ENCODE assay signal across 1 cellular context in the genomic region with DNA sequence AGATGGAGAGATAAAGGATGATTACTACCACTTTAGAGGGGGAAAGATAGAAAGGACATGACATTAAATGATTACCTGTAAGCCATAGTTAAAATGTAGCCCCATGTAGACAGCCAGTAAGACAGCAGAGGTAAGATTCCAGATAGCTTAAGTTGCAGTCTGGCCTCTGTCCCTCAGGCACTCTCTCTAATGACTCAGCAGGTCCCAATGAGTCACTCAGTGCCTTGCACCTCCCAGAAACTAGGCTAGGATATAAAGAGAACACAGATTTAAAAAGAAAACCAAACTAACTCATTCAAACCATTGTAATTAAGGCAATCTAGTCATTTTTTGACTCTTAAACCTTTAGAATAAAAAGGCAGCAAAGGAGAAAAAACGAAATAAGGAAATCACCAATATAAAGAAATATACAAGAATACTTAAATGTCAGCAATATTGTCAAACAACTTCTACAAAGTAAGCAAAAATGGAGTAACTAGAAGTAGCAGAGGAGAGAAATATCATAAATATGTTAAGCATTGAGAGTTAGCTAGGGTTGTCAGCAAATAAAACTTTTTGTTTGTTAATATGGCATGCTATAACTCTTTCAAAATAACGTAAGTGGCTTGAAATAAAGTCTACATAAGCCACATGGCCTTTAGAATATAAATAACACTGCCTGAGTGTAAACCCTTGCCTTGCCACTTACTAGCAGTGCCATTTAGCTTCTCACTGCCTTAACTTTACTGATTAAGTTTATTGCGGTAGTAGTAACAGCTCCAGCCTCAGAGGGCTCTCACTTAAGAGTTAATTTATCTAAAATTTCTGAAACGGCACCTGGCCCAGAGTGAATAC.
TF ChIP-seq lines count a peak whose summit lies in the region.

No MANE protein-coding gene starts in this region.

TF ChIP-seq in HepG2, 621 proteins besides CTCF, POLR2A, EP300 and RAD21 (continued from another document and continues in another):
- TF ChIP-seq, protein P1, sequence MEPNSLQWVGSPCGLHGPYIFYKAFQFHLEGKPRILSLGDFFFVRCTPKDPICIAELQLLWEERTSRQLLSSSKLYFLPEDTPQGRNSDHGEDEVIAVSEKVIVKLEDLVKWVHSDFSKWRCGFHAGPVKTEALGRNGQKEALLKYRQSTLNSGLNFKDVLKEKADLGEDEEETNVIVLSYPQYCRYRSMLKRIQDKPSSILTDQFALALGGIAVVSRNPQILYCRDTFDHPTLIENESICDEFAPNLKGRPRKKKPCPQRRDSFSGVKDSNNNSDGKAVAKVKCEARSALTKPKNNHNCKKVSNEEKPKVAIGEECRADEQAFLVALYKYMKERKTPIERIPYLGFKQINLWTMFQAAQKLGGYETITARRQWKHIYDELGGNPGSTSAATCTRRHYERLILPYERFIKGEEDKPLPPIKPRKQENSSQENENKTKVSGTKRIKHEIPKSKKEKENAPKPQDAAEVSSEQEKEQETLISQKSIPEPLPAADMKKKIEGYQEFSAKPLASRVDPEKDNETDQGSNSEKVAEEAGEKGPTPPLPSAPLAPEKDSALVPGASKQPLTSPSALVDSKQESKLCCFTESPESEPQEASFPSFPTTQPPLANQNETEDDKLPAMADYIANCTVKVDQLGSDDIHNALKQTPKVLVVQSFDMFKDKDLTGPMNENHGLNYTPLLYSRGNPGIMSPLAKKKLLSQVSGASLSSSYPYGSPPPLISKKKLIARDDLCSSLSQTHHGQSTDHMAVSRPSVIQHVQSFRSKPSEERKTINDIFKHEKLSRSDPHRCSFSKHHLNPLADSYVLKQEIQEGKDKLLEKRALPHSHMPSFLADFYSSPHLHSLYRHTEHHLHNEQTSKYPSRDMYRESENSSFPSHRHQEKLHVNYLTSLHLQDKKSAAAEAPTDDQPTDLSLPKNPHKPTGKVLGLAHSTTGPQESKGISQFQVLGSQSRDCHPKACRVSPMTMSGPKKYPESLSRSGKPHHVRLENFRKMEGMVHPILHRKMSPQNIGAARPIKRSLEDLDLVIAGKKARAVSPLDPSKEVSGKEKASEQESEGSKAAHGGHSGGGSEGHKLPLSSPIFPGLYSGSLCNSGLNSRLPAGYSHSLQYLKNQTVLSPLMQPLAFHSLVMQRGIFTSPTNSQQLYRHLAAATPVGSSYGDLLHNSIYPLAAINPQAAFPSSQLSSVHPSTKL (CRISPR knock-in tag; IDR thresholded peaks at IDR 0.05) = peak; percentile 73
- no peak for TF ChIP-seq ZNF550 (CRISPR knock-in tag; IDR thresholded peaks at IDR 0.05; ENCODE audit: borderline replicate concordance)
- TF ChIP-seq, protein P2, sequence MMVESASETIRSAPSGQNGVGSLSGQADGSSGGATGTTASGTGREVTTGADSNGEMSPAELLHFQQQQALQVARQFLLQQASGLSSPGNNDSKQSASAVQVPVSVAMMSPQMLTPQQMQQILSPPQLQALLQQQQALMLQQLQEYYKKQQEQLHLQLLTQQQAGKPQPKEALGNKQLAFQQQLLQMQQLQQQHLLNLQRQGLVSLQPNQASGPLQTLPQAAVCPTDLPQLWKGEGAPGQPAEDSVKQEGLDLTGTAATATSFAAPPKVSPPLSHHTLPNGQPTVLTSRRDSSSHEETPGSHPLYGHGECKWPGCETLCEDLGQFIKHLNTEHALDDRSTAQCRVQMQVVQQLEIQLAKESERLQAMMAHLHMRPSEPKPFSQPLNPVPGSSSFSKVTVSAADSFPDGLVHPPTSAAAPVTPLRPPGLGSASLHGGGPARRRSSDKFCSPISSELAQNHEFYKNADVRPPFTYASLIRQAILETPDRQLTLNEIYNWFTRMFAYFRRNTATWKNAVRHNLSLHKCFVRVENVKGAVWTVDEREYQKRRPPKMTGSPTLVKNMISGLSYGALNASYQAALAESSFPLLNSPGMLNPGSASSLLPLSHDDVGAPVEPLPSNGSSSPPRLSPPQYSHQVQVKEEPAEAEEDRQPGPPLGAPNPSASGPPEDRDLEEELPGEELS (CRISPR knock-in tag; IDR thresholded peaks at IDR 0.05) = no peak
- TF ChIP-seq, protein P3, sequence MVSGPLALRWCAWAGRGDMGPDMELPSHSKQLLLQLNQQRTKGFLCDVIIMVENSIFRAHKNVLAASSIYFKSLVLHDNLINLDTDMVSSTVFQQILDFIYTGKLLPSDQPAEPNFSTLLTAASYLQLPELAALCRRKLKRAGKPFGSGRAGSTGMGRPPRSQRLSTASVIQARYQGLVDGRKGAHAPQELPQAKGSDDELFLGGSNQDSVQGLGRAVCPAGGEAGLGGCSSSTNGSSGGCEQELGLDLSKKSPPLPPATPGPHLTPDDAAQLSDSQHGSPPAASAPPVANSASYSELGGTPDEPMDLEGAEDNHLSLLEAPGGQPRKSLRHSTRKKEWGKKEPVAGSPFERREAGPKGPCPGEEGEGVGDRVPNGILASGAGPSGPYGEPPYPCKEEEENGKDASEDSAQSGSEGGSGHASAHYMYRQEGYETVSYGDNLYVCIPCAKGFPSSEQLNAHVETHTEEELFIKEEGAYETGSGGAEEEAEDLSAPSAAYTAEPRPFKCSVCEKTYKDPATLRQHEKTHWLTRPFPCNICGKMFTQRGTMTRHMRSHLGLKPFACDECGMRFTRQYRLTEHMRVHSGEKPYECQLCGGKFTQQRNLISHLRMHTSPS (CRISPR knock-in tag; IDR thresholded peaks at IDR 0.05; ENCODE audit: low read depth) = no peak
- TF ChIP-seq NFRKB (IDR thresholded peaks at IDR 0.05) = no peak
- TF ChIP-seq NR2F1 (CRISPR knock-in tag; IDR thresholded peaks at IDR 0.05) = no peak
- TF ChIP-seq, protein P4, sequence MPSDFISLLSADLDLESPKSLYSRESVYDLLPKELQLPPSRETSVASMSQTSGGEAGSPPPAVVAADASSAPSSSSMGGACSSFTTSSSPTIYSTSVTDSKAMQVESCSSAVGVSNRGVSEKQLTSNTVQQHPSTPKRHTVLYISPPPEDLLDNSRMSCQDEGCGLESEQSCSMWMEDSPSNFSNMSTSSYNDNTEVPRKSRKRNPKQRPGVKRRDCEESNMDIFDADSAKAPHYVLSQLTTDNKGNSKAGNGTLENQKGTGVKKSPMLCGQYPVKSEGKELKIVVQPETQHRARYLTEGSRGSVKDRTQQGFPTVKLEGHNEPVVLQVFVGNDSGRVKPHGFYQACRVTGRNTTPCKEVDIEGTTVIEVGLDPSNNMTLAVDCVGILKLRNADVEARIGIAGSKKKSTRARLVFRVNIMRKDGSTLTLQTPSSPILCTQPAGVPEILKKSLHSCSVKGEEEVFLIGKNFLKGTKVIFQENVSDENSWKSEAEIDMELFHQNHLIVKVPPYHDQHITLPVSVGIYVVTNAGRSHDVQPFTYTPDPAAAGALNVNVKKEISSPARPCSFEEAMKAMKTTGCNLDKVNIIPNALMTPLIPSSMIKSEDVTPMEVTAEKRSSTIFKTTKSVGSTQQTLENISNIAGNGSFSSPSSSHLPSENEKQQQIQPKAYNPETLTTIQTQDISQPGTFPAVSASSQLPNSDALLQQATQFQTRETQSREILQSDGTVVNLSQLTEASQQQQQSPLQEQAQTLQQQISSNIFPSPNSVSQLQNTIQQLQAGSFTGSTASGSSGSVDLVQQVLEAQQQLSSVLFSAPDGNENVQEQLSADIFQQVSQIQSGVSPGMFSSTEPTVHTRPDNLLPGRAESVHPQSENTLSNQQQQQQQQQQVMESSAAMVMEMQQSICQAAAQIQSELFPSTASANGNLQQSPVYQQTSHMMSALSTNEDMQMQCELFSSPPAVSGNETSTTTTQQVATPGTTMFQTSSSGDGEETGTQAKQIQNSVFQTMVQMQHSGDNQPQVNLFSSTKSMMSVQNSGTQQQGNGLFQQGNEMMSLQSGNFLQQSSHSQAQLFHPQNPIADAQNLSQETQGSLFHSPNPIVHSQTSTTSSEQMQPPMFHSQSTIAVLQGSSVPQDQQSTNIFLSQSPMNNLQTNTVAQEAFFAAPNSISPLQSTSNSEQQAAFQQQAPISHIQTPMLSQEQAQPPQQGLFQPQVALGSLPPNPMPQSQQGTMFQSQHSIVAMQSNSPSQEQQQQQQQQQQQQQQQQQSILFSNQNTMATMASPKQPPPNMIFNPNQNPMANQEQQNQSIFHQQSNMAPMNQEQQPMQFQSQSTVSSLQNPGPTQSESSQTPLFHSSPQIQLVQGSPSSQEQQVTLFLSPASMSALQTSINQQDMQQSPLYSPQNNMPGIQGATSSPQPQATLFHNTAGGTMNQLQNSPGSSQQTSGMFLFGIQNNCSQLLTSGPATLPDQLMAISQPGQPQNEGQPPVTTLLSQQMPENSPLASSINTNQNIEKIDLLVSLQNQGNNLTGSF (CRISPR knock-in tag; IDR thresholded peaks at IDR 0.05) = no peak
- TF ChIP-seq SIX4 (CRISPR knock-in tag; IDR thresholded peaks at IDR 0.05) = no peak
- TF ChIP-seq NFE2 (CRISPR knock-in tag; IDR thresholded peaks at IDR 0.05) = peak; percentile 88; the same call in 1 of the 2 replicates
- no peak for TF ChIP-seq ZNF10 (CRISPR knock-in tag; IDR thresholded peaks at IDR 0.05; ENCODE audit: borderline replicate concordance, low read depth)
- peak; percentile 68 for TF ChIP-seq MED1 (CRISPR knock-in tag; IDR thresholded peaks at IDR 0.05)
- TF ChIP-seq, protein P5, sequence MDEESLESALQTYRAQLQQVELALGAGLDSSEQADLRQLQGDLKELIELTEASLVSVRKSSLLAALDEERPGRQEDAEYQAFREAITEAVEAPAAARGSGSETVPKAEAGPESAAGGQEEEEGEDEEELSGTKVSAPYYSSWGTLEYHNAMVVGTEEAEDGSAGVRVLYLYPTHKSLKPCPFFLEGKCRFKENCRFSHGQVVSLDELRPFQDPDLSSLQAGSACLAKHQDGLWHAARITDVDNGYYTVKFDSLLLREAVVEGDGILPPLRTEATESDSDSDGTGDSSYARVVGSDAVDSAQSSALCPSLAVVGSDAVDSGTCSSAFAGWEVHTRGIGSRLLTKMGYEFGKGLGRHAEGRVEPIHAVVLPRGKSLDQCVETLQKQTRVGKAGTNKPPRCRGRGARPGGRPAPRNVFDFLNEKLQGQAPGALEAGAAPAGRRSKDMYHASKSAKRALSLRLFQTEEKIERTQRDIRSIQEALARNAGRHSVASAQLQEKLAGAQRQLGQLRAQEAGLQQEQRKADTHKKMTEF (CRISPR knock-in tag; IDR thresholded peaks at IDR 0.05) = no peak; the same call in 1 of the 2 replicates
- no peak for TF ChIP-seq CHD4 (IDR thresholded peaks at IDR 0.05; ENCODE audit: borderline replicate concordance, low read length)
- TF ChIP-seq TCF7 (IDR thresholded peaks at IDR 0.05; ENCODE audit: low read depth) = no peak
- TF ChIP-seq ZNF224 (CRISPR knock-in tag; IDR thresholded peaks at IDR 0.05) = no peak
- no peak for TF ChIP-seq ZBTB42 (CRISPR knock-in tag; IDR thresholded peaks at IDR 0.05)
- no peak for TF ChIP-seq MATR3 (CRISPR knock-in tag; IDR thresholded peaks at IDR 0.05)
- TF ChIP-seq ZFX (CRISPR knock-in tag; IDR thresholded peaks at IDR 0.05; ENCODE audit: low read depth) = no peak
- TF ChIP-seq, protein P6, sequence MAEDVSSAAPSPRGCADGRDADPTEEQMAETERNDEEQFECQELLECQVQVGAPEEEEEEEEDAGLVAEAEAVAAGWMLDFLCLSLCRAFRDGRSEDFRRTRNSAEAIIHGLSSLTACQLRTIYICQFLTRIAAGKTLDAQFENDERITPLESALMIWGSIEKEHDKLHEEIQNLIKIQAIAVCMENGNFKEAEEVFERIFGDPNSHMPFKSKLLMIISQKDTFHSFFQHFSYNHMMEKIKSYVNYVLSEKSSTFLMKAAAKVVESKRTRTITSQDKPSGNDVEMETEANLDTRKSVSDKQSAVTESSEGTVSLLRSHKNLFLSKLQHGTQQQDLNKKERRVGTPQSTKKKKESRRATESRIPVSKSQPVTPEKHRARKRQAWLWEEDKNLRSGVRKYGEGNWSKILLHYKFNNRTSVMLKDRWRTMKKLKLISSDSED (CRISPR knock-in tag; IDR thresholded peaks at IDR 0.05) = no peak
- TF ChIP-seq, protein P7, sequence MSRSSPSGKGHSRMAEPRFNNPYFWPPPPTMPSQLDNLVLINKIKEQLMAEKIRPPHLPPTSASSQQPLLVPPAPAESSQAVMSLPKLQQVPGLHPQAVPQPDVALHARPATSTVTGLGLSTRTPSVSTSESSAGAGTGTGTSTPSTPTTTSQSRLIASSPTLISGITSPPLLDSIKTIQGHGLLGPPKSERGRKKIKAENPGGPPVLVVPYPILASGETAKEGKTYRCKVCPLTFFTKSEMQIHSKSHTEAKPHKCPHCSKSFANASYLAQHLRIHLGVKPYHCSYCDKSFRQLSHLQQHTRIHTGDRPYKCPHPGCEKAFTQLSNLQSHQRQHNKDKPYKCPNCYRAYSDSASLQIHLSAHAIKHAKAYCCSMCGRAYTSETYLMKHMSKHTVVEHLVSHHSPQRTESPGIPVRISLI (CRISPR knock-in tag; IDR thresholded peaks at IDR 0.05; ENCODE audit: borderline replicate concordance) = no peak
- TF ChIP-seq, protein P8, sequence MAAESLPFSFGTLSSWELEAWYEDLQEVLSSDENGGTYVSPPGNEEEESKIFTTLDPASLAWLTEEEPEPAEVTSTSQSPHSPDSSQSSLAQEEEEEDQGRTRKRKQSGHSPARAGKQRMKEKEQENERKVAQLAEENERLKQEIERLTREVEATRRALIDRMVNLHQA (CRISPR knock-in tag; IDR thresholded peaks at IDR 0.05) = no peak
- TF ChIP-seq SOX6 (IDR thresholded peaks at IDR 0.05) = no peak
- no peak for TF ChIP-seq SOX6 (CRISPR knock-in tag; IDR thresholded peaks at IDR 0.05)
- peak; percentile 88 for TF ChIP-seq MAFF (IDR thresholded peaks at IDR 0.05; ENCODE audit: low read depth, low read length)
- no peak for TF ChIP-seq NFKB2 (CRISPR knock-in tag; IDR thresholded peaks at IDR 0.05; ENCODE audit: borderline replicate concordance)
- no peak for TF ChIP-seq SMARCC2 (IDR thresholded peaks at IDR 0.05)
- TF ChIP-seq NCOA1 (CRISPR knock-in tag; IDR thresholded peaks at IDR 0.05) = no peak
- TF ChIP-seq ZNF432 (CRISPR knock-in tag; IDR thresholded peaks at IDR 0.05; ENCODE audit: borderline replicate concordance) = no peak
- no peak for TF ChIP-seq RFXAP (CRISPR knock-in tag; IDR thresholded peaks at IDR 0.05; ENCODE audit: borderline replicate concordance)
- no peak for TF ChIP-seq BRD4 (CRISPR knock-in tag; IDR thresholded peaks at IDR 0.05)
- no peak for TF ChIP-seq ZNF761 (CRISPR knock-in tag; conservative IDR thresholded peaks at IDR 0.05)
- TF ChIP-seq, protein P9, sequence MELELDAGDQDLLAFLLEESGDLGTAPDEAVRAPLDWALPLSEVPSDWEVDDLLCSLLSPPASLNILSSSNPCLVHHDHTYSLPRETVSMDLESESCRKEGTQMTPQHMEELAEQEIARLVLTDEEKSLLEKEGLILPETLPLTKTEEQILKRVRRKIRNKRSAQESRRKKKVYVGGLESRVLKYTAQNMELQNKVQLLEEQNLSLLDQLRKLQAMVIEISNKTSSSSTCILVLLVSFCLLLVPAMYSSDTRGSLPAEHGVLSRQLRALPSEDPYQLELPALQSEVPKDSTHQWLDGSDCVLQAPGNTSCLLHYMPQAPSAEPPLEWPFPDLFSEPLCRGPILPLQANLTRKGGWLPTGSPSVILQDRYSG (CRISPR knock-in tag; IDR thresholded peaks at IDR 0.05) = no peak
- TF ChIP-seq ATF7-NPFF (CRISPR knock-in tag; IDR thresholded peaks at IDR 0.05; ENCODE audit: low read depth) = no peak
- TF ChIP-seq SRF (IDR thresholded peaks at IDR 0.05; ENCODE audit: low read depth, low read length) = no peak
- no peak for TF ChIP-seq MBD4 (IDR thresholded peaks at IDR 0.05; ENCODE audit: borderline replicate concordance, low read length)
- TF ChIP-seq, protein P10, sequence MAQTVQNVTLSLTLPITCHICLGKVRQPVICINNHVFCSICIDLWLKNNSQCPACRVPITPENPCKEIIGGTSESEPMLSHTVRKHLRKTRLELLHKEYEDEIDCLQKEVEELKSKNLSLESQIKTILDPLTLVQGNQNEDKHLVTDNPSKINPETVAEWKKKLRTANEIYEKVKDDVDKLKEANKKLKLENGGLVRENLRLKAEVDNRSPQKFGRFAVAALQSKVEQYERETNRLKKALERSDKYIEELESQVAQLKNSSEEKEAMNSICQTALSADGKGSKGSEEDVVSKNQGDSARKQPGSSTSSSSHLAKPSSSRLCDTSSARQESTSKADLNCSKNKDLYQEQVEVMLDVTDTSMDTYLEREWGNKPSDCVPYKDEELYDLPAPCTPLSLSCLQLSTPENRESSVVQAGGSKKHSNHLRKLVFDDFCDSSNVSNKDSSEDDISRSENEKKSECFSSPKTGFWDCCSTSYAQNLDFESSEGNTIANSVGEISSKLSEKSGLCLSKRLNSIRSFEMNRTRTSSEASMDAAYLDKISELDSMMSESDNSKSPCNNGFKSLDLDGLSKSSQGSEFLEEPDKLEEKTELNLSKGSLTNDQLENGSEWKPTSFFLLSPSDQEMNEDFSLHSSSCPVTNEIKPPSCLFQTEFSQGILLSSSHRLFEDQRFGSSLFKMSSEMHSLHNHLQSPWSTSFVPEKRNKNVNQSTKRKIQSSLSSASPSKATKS (CRISPR knock-in tag; IDR thresholded peaks at IDR 0.05) = no peak
